8 cellular contexts compared by ENCODE assay signal in the genomic region with DNA sequence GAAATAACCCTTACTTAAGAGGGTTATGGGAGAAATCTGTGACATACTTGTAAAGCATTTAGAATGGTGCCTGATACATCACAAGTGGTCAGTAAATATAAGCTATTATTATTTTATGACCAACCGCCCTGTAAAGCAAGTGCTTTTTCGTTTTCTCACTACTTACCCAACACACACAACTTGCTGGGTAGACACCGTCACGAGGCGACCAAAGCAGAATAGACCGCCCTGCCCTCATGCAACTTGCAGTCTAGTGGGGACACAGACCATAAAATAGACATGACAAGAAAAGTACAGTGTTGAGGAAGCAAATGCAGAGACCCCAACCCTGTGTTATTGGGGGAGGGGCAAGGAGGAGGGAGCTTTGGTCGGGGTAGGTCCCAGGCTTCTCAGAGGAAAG. TPM values are rescaled to one million over a fixed set of nuclear protein-coding genes. Genes with fewer than 3 reads are reported as not detected.
DNase-seq lines count a peak whose midpoint lies in the region; ATAC-seq and TF ChIP-seq lines count a peak whose summit lies in the region.

No MANE protein-coding gene starts in this region.

- peaks cover 10% of the 10 kb centered on the region for H3K4me1 Mint-ChIP-seq in activated CD4-positive, alpha-beta T cell treated with anti-CD3 and anti-CD28 coated beads for 36 hours

- intact Hi-C loops in activated CD4-positive, alpha-beta T cell treated with anti-CD3 and anti-CD28 coated beads for 36 hours (cut with DNase I, micrococcal nuclease) = loop anchor here in 1 of 2 experiments (5.0 to 10.0 kb wide), 2 partner anchors 156 to 1023 kb away; a partner anchor contains a TSS
- intact Hi-C loops in esophagus squamous epithelium (cut with DNase I) = no loop called here

- peaks cover 0 to 54% (median 11%) of the 10 kb centered on the region in 3 donors for H3K4me1 ChIP-seq in esophagus squamous epithelium

- no peak overlapping the region for H3K27ac Mint-ChIP-seq in activated CD4-positive, alpha-beta T cell treated with anti-CD3 and anti-CD28 coated beads for 36 hours

- ATAC-seq in activated CD4-positive, alpha-beta T cell treated with anti-CD3 and anti-CD28 coated beads for 36 hours = no peak
- ATAC-seq in GM21390 (IDR thresholded peaks at IDR 0.05; ENCODE audit: unreplicated experiment) = no peak

- H3K4me3 Mint-ChIP-seq in activated CD4-positive, alpha-beta T cell treated with anti-CD3 and anti-CD28 coated beads for 36 hours = peak overlapping the region; percentile 34

- TF ChIP-seq CTCF in VCaP (conservative IDR thresholded peaks at IDR 0.05) = no peak
- TF ChIP-seq CTCF in esophagus squamous epithelium (IDR thresholded peaks at IDR 0.05) = no peak
- TF ChIP-seq CTCF in retinal pigment epithelial cell (conservative IDR thresholded peaks at IDR 0.05; ENCODE audit: low read depth, low read length) = no peak

- no peaks in the 10 kb centered on the region for H3K36me3 Mint-ChIP-seq in activated CD4-positive, alpha-beta T cell treated with anti-CD3 and anti-CD28 coated beads for 36 hours (ENCODE audit: low read depth)

- no peak for DNase-seq in activated CD4-positive, alpha-beta T cell treated with anti-CD3 and anti-CD28 coated beads for 36 hours
- no peak for DNase-seq in activated CD4-positive, alpha-beta T cell treated with anti-CD3 and anti-CD28 coated beads, Interleukin-2, amount 50 U/mL, for 1 hour
- DNase-seq in esophagus squamous epithelium (lab: John Stamatoyannopoulos, UW) (no peak), retinal pigment epithelial cell (ENCODE audit: low read depth) (no peak), SIG-M5 treated with dmso at 0.1 percent for 504 hours (lab: John Stamatoyannopoulos, UW; ENCODE audit: unreplicated experiment) (no peak), NCI-H69 (lab: John Stamatoyannopoulos, UW) (no peak)

- no peaks in the 10 kb centered on the region for H3K9me3 Mint-ChIP-seq in activated CD4-positive, alpha-beta T cell treated with anti-CD3 and anti-CD28 coated beads for 36 hours (ENCODE audit: low read depth)

- WGBS in esophagus squamous epithelium, 2 donors = 84 to 86% methylated on average over 7 of the region's 7 CpGs

- H3K36me3 ChIP-seq in esophagus squamous epithelium = no peaks in the 10 kb centered on the region

- H3K27me3 Mint-ChIP-seq in activated CD4-positive, alpha-beta T cell treated with anti-CD3 and anti-CD28 coated beads for 36 hours = peaks cover 35% of the 10 kb centered on the region

- CTCF ChIA-PET in activated CD4-positive, alpha-beta T cell treated with anti-CD3 and anti-CD28 coated beads for 36 hours (lab: Charles Lee) = interaction anchor here (1.2 to 1.3 kb wide), 2 partner anchors 8 to 388 kb away, joined by 3 read pairs; no protein-coding TSS in a partner anchor

- H3K27me3 ChIP-seq in esophagus squamous epithelium = peaks cover 0 to 8% (median 0%) of the 10 kb centered on the region in 4 donors

- TF ChIP-seq POLR2A in esophagus squamous epithelium (IDR thresholded peaks at IDR 0.05) = no peak

- POLR2A ChIA-PET in activated CD4-positive, alpha-beta T cell treated with anti-CD3 and anti-CD28 coated beads for 36 hours (lab: Charles Lee) = no interaction called here

- H3K27ac ChIP-seq in VCaP = peak overlapping the region; percentile 77
- H3K27ac ChIP-seq in esophagus squamous epithelium = peak overlapping the region; percentile 59 to 91 (median 82)

- H3K4me3 ChIP-seq in esophagus squamous epithelium (peak overlapping the region in 1 of 4 donors; percentile 76), retinal pigment epithelial cell (ENCODE audit: low read length) (peak overlapping the region; percentile 42)

- no peaks in the 10 kb centered on the region for H3K9me3 ChIP-seq in esophagus squamous epithelium

RNA-seq across cellular contexts. Expression of a gene that starts 0.7 kb away (rescaled TPM):
- 1 to 10 TPM; 3.8 to 4.1 TPM for total RNA-seq in activated CD4-positive, alpha-beta T cell treated with anti-CD3 and anti-CD28 coated beads for 36 hours
- total RNA-seq in esophagus squamous epithelium = 10 to 100 TPM; 42.2 to 60.0 (median 55.4) TPM

Comparison
In these comparisons a context has a peak if more than half of its experiments do, and no peak if none do; other contexts are left out.
1. RNA of a gene that starts 0.7 kb away (total RNA-seq): 42.2 to 60.0 TPM in esophagus squamous epithelium; 3.8 to 4.1 TPM in activated CD4-positive, alpha-beta T cell treated with anti-CD3 and anti-CD28 coated beads for 36 hours; every median in the first group is over 4 times any median in the second.